ENCODE assay signal across 15 cellular contexts in genomic region chr1:181317261-181317924, GRCh38.
A peak's percentile ranks its signal among the peaks of the same experiment; 100 is the strongest.
DNase-seq lines count a peak whose midpoint lies in the region; TF ChIP-seq lines count a peak whose summit lies in the region.
"Had no signal": no experiment of that assay in that cellular context is flagged by ENCODE, and none has a peak within 500 bp of the region (broad histone marks: within the 10 kb centered on the region; RNA-seq: fewer than 3 reads in every experiment).

No MANE protein-coding gene starts in this region.

- BruUV-seq in mammary epithelial cell (replicated peaks; lab: Mats Ljungman, UMichigan) = no TSS peak

- no peak overlapping the region for H3K27ac Mint-ChIP-seq in activated T-cell treated with anti-CD3 and anti-CD28 coated beads, Interleukin-2, amount 50 U/mL, for 24 hours
- H3K27ac Mint-ChIP-seq in brain = peak overlapping the region; percentile 36 to 98 (median 85)
- H3K27ac Mint-ChIP-seq in neural progenitor cell = no peak overlapping the region

- in situ Hi-C loops in mammary epithelial cell (cut with MboI; ENCODE audit: low sequenced_read_pairs in 2 of 2) = no loop called here

- H3K4me1 Mint-ChIP-seq in activated T-cell treated with anti-CD3 and anti-CD28 coated beads, Interleukin-2, amount 50 U/mL, for 24 hours (ENCODE audit: low read depth) = peaks cover 27% of the 10 kb centered on the region
- H3K4me1 Mint-ChIP-seq in brain (peaks cover 68% of the 10 kb centered on the region), neural progenitor cell (peaks cover 43% of the 10 kb centered on the region)

- H3K27me3 Mint-ChIP-seq in activated T-cell treated with anti-CD3 and anti-CD28 coated beads, Interleukin-2, amount 50 U/mL, for 24 hours = peaks cover 75% of the 10 kb centered on the region
- peaks cover 77% of the 10 kb centered on the region for H3K27me3 Mint-ChIP-seq in brain
- peaks cover 55% of the 10 kb centered on the region for H3K27me3 Mint-ChIP-seq in neural progenitor cell (ENCODE audit: insufficient read depth, low read depth)

- H3F3A ChIP-seq in neural progenitor cell (ENCODE audit: low read depth) = no peaks in the 10 kb centered on the region

- H2AFZ ChIP-seq in neural progenitor cell (replicated peaks) (peak overlapping the region; percentile 53), mammary epithelial cell (ENCODE audit: low read depth, low read length) (no peak overlapping the region)

- WGBS in mammary epithelial cell (ENCODE audit: low coverage, missing lambda C conversion rate) = 0% methylated on average over 9 of the region's 32 CpGs

- H4K20me1 ChIP-seq in neural progenitor cell (ENCODE audit: low read depth) = peaks cover 6% of the 10 kb centered on the region
- no peaks in the 10 kb centered on the region for H4K20me1 ChIP-seq in mammary epithelial cell (ENCODE audit: insufficient read depth, low read length)
- H4K20me1 ChIP-seq: BLaER1 had no signal

- H3K79me2 ChIP-seq in neural progenitor cell (ENCODE audit: low read depth) (no peaks in the 10 kb centered on the region), mammary epithelial cell (ENCODE audit: insufficient read depth, low read length) (no peaks in the 10 kb centered on the region)

- dilution Hi-C loops in mammary epithelial cell (cut with HindIII; ENCODE audit: low sequenced_read_pairs) = no loop called here

- H3K4me1 ChIP-seq in HUES48 (ENCODE audit: control insufficient read depth, insufficient read depth, low read length) (peaks cover 5% of the 10 kb centered on the region; the same call in 1 of the 2 replicates), neural progenitor cell (peaks cover 27% of the 10 kb centered on the region), mammary epithelial cell (ENCODE audit: insufficient read depth, low read length) (peaks cover 8% of the 10 kb centered on the region)
- H3K4me1 ChIP-seq: BLaER1 had no signal

- CTCF ChIA-PET in mammary epithelial cell (lab: Charles Lee; ENCODE audit: low non-redundant PET) = no interaction called here

- H3K4me2 ChIP-seq in neural progenitor cell (peak overlapping the region; percentile 89), mammary epithelial cell (ENCODE audit: insufficient read depth, low read depth, low read length) (no peak overlapping the region)
- H3K4me2 ChIP-seq: BLaER1 had no signal

- H3K9ac ChIP-seq in HUES48 (ENCODE audit: low read depth, low read length) (no peak overlapping the region), neural progenitor cell (no peak overlapping the region), mammary epithelial cell (ENCODE audit: insufficient read depth, low read length) (no peak overlapping the region)
- H3K9ac ChIP-seq: BLaER1 had no signal

- no peaks in the 10 kb centered on the region for H3K36me3 ChIP-seq in HUES48 (ENCODE audit: control insufficient read depth, insufficient read depth, low read length)
- no peaks in the 10 kb centered on the region for H3K36me3 ChIP-seq in neural progenitor cell
- no peaks in the 10 kb centered on the region for H3K36me3 ChIP-seq in mammary epithelial cell (ENCODE audit: insufficient read depth, low read length)
- H3K36me3 ChIP-seq: BLaER1 had no signal

- peak overlapping the region; percentile 62 for H3K4me3 Mint-ChIP-seq in activated T-cell treated with anti-CD3 and anti-CD28 coated beads, Interleukin-2, amount 50 U/mL, for 24 hours
- H3K4me3 Mint-ChIP-seq in brain (peak overlapping the region; percentile 85 to 95 (median 90)), neural progenitor cell (peak overlapping the region; percentile 90)

- no peak overlapping the region for H3K27ac ChIP-seq in HUES48 (ENCODE audit: low read depth, low read length)
- no peak overlapping the region for H3K27ac ChIP-seq in neural progenitor cell
- H3K27ac ChIP-seq in mammary epithelial cell (ENCODE audit: insufficient read depth, low read depth, low read length) = no peak overlapping the region
- H3K27ac ChIP-seq: BLaER1, RWPE1 had no signal

- DNase-seq in activated T-cell treated with anti-CD3 and anti-CD28 coated beads, Interleukin-2, amount 50 U/mL, for 24 hours = no peak
- DNase-seq in activated T-cell treated with anti-CD3 and anti-CD28 coated beads, Interleukin-2, amount 50 U/mL, for 1 hour = no peak
- DNase-seq in neural progenitor cell (ENCODE audit: low spot score) (peak; percentile 47), AG08396 (ENCODE audit: low spot score) (no peak), mammary epithelial cell (no peak), DMS114 treated with DMSO at 0.1 percent for 48 hours (lab: John Stamatoyannopoulos, UW; ENCODE audit: unreplicated experiment) (no peak)
- DNase-seq: activated effector memory CD4-positive, alpha-beta T cell treated with Interleukin-2 at 50 U/mL for 16 hours; erythroblast; hippocampal formation; Kasumi-1; NCI-H226 had no signal

- intact Hi-C loops in mammary epithelial cell (cut with micrococcal nuclease) = no loop called here

- no peaks in the 10 kb centered on the region for H3K36me3 Mint-ChIP-seq in activated T-cell treated with anti-CD3 and anti-CD28 coated beads, Interleukin-2, amount 50 U/mL, for 24 hours (ENCODE audit: low read depth)
- H3K36me3 Mint-ChIP-seq in brain (no peaks in the 10 kb centered on the region), neural progenitor cell (no peaks in the 10 kb centered on the region)

- H3K27me3 ChIP-seq in HUES48 (ENCODE audit: control insufficient read depth, insufficient read depth, low read length) (peaks cover 74% of the 10 kb centered on the region), neural progenitor cell (peaks cover 92% of the 10 kb centered on the region), mammary epithelial cell (ENCODE audit: insufficient read depth, low read length) (peaks cover 38% of the 10 kb centered on the region)
- H3K27me3 ChIP-seq: BLaER1 had no signal

- no peak for TF ChIP-seq CTCF in brain (conservative IDR thresholded peaks at IDR 0.05)
- no peak for TF ChIP-seq CTCF in neural progenitor cell (IDR thresholded peaks at IDR 0.05)
- no peak for TF ChIP-seq CTCF in mammary epithelial cell (conservative IDR thresholded peaks at IDR 0.05 in 1 of 2, IDR thresholded peaks at IDR 0.05 in 1 of 2; ENCODE audit: extremely low read depth in 1 of 2, insufficient read depth in 1 of 2, low read depth in 1 of 2, low read length in 2 of 2)

- peak overlapping the region; percentile 70 for H3K4me3 ChIP-seq in HUES48 (ENCODE audit: low read depth, low read length)
- H3K4me3 ChIP-seq in neural progenitor cell = peak overlapping the region; percentile 46
- H3K4me3 ChIP-seq in mammary epithelial cell (replicated peaks in 1 of 3; ENCODE audit: insufficient read depth in 1 of 3, low read depth in 2 of 3, low read length in 3 of 3) = no peak overlapping the region
- H3K4me3 ChIP-seq: BLaER1 had no signal

- H3K9me3 Mint-ChIP-seq in activated T-cell treated with anti-CD3 and anti-CD28 coated beads, Interleukin-2, amount 50 U/mL, for 24 hours = no peaks in the 10 kb centered on the region
- H3K9me3 Mint-ChIP-seq in brain (peaks cover 0 to 2% (median 0%) of the 10 kb centered on the region in 5 experiments), neural progenitor cell (peaks cover 2% of the 10 kb centered on the region)

- no peaks in the 10 kb centered on the region for H3K9me3 ChIP-seq in HUES48 (ENCODE audit: control insufficient read depth, insufficient read depth, low read length)
- no peaks in the 10 kb centered on the region for H3K9me3 ChIP-seq in neural progenitor cell (ENCODE audit: low read depth)
- no peaks in the 10 kb centered on the region for H3K9me3 ChIP-seq in mammary epithelial cell (replicated peaks; ENCODE audit: insufficient read depth, low read length)

Comparison
In these comparisons a context has a peak if more than half of its experiments do, and no peak if none do; other contexts are left out.
1. H3K27ac Mint-ChIP-seq: peak in brain (5 of 5); none in activated T-cell treated with anti-CD3 and anti-CD28 coated beads, Interleukin-2, amount 50 U/mL, for 24 hours (single experiment) and neural progenitor cell (single experiment).
2. H3K4me3 ChIP-seq: peak in HUES48 (single experiment) and neural progenitor cell (single experiment); none in mammary epithelial cell (0 of 3).
3. Peak in every context shown above with its lines, with median percentiles within 50 percentile points of each other: H3K4me3 Mint-ChIP-seq.